17 cellular contexts compared by ENCODE assay signal in genomic region chr2:224956706-224957105, GRCh38.
DNase-seq lines count a peak whose midpoint lies in the region; ATAC-seq and TF ChIP-seq lines count a peak whose summit lies in the region.
"Had no signal": no experiment of that assay in that cellular context is flagged by ENCODE, and none has a peak within 500 bp of the region (broad histone marks: within the 10 kb centered on the region; RNA-seq: fewer than 3 reads in every experiment).

No MANE protein-coding gene starts in this region.

- peaks cover 63% of the 10 kb centered on the region for H3K4me1 ChIP-seq in CD4-positive, CD25-positive, alpha-beta regulatory T cell (ENCODE audit: control insufficient read depth, insufficient read depth, low read length, poor library complexity, severe bottlenecking)
- H3K4me1 ChIP-seq in OCI-LY3 (ENCODE audit: low read length) (peaks cover 87% of the 10 kb centered on the region), right atrium auricular region (no peaks in the 10 kb centered on the region)

- TF ChIP-seq CTCF in OCI-LY3 (IDR thresholded peaks at IDR 0.05; ENCODE audit: low read depth, low read length) (no peak), right atrium auricular region (IDR thresholded peaks at IDR 0.05) (no peak)

- H3K9me3 Mint-ChIP-seq in CD4-positive, CD25-positive, alpha-beta regulatory T cell = peaks cover 0 to 5% (median 0%) of the 10 kb centered on the region in 7 donors
- no peaks in the 10 kb centered on the region for H3K9me3 Mint-ChIP-seq in immature natural killer cell

- H4K20me1 ChIP-seq in OCI-LY3 (ENCODE audit: insufficient read depth, low read length) = peaks cover 28% of the 10 kb centered on the region

- no peak overlapping the region for H3K9ac ChIP-seq in OCI-LY3 (ENCODE audit: low read length)

- H3K27ac Mint-ChIP-seq in CD4-positive, CD25-positive, alpha-beta regulatory T cell = peak overlapping the region; percentile 32 to 95 (median 88)
- peak overlapping the region; percentile 72 to 92 (median 88) for H3K27ac Mint-ChIP-seq in immature natural killer cell
- H3K27ac Mint-ChIP-seq: WTC11 had no signal

- H3K4me2 ChIP-seq in OCI-LY3 (ENCODE audit: low read length) = peak overlapping the region; percentile 89

- no peak for ATAC-seq in CD4-positive, CD25-positive, alpha-beta regulatory T cell (ENCODE audit: low read depth in 2 of 2)
- no peak for ATAC-seq in HG03520 (IDR thresholded peaks at IDR 0.05; ENCODE audit: unreplicated experiment)
- ATAC-seq in HG03469 (IDR thresholded peaks at IDR 0.05; ENCODE audit: unreplicated experiment) = no peak
- ATAC-seq: left lung, WTC11 had no signal

- H3K36me3 Mint-ChIP-seq in CD4-positive, CD25-positive, alpha-beta regulatory T cell = peaks cover 4% of the 10 kb centered on the region
- no peaks in the 10 kb centered on the region for H3K36me3 Mint-ChIP-seq in immature natural killer cell
- H3K36me3 Mint-ChIP-seq: WTC11 had no signal

- peaks cover 48% of the 10 kb centered on the region for H3K79me2 ChIP-seq in OCI-LY3 (ENCODE audit: low read length)

- DNase-seq in CD4-positive, CD25-positive, alpha-beta regulatory T cell = no peak
- DNase-seq in DMS 273 (lab: John Stamatoyannopoulos, UW; ENCODE audit: unreplicated experiment) (peak; percentile 80), immature natural killer cell (no peak), right atrium auricular region (ENCODE audit: low spot score) (no peak), NCI-H82 (lab: John Stamatoyannopoulos, UW) (no peak)
- DNase-seq: AML-193; cerebellar nuclear complex; left lung; MG63; mucosa of descending colon; stimulated activated CD4-positive, alpha-beta T cell treated with anti-CD3 and anti-CD28 coated beads, Interleukin-2, amount 100 ng/mL, for 48 hours; stimulated activated CD8-positive, alpha-beta memory T cell treated with anti-CD3 and anti-CD28 coated beads, Interleukin-4, amount 100 ng/mL, for 48 hours; tibial artery had no signal

- H3K4me3 Mint-ChIP-seq in CD4-positive, CD25-positive, alpha-beta regulatory T cell = peak overlapping the region in 1 of 4 donors; percentile 62
- no peak overlapping the region for H3K4me3 Mint-ChIP-seq in immature natural killer cell
- H3K4me3 Mint-ChIP-seq: WTC11 had no signal

- no peaks in the 10 kb centered on the region for H3K27me3 ChIP-seq in CD4-positive, CD25-positive, alpha-beta regulatory T cell (ENCODE audit: control insufficient read depth, insufficient read depth, low read length)
- H3K27me3 ChIP-seq in OCI-LY3 (ENCODE audit: low read depth, low read length) (no peaks in the 10 kb centered on the region), right atrium auricular region (no peaks in the 10 kb centered on the region)
- H3K27me3 ChIP-seq: left lung, MG63, tibial artery had no signal

- H3K9me3 ChIP-seq in CD4-positive, CD25-positive, alpha-beta regulatory T cell (ENCODE audit: control insufficient read depth in 2 of 2, low read length in 2 of 2) = no peaks in the 10 kb centered on the region
- H3K9me3 ChIP-seq in OCI-LY3 (ENCODE audit: insufficient read depth, low read length) (no peaks in the 10 kb centered on the region), right atrium auricular region (no peaks in the 10 kb centered on the region)
- H3K9me3 ChIP-seq: left lung, MG63, mucosa of descending colon, tibial artery had no signal

- no peak overlapping the region for H3K4me3 ChIP-seq in CD4-positive, CD25-positive, alpha-beta regulatory T cell (ENCODE audit: low read depth, low read length)
- H3K4me3 ChIP-seq in OCI-LY3 (ENCODE audit: low read length) (no peak overlapping the region), right atrium auricular region (no peak overlapping the region)
- H3K4me3 ChIP-seq: left lung, MG63, mucosa of descending colon, tibial artery had no signal

- H3K27me3 Mint-ChIP-seq in CD4-positive, CD25-positive, alpha-beta regulatory T cell = no peaks in the 10 kb centered on the region
- H3K27me3 Mint-ChIP-seq in immature natural killer cell (ENCODE audit: low read depth in 3 of 3) = peaks cover 0 to 4% (median 2%) of the 10 kb centered on the region in 3 donors

- peaks cover 43 to 86% (median 76%) of the 10 kb centered on the region in 4 donors for H3K4me1 Mint-ChIP-seq in CD4-positive, CD25-positive, alpha-beta regulatory T cell
- H3K4me1 Mint-ChIP-seq in immature natural killer cell = peaks cover 59 to 94% of the 10 kb centered on the region in 2 donors

- no peak overlapping the region for H2AFZ ChIP-seq in OCI-LY3 (ENCODE audit: low read depth, low read length)

- no peaks in the 10 kb centered on the region for H3K36me3 ChIP-seq in CD4-positive, CD25-positive, alpha-beta regulatory T cell (ENCODE audit: control insufficient read depth, insufficient read depth, low read length)
- H3K36me3 ChIP-seq in OCI-LY3 (replicated peaks; ENCODE audit: low read depth, low read length) (peaks cover 9% of the 10 kb centered on the region), right atrium auricular region (no peaks in the 10 kb centered on the region)
- H3K36me3 ChIP-seq: left lung, MG63, tibial artery had no signal

- peak overlapping the region; percentile 86 for H3K27ac ChIP-seq in CD4-positive, CD25-positive, alpha-beta regulatory T cell (ENCODE audit: insufficient read depth, low read length, poor library complexity, severe bottlenecking)
- H3K27ac ChIP-seq in OCI-LY3 (ENCODE audit: low read length) (no peak overlapping the region), right atrium auricular region (no peak overlapping the region)
- H3K27ac ChIP-seq: left lung had no signal
